In the genomic region with DNA sequence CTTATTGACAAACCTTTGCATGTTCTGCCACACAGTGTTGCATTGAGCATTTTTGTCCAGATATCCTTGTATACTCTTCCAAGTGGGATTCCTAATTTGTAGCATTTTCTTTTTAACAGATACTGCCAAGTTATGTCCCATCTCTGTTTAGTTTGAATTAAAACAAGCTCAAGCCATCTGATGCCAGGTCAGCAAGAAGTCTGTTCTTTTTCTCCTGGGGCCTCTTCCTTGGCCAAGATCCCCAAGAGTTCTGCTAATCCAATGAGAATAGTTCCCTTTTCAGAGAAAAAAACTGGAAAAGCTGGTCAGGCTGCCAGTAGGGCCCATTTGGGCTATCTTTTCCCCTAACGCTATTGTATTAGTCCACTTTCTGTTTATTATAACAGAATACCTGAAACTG, we compare ENCODE assay signal across 10 cellular contexts. TPM values are rescaled to one million over a fixed set of nuclear protein-coding genes. Genes with fewer than 3 reads are reported as not detected.
"Had no signal": no experiment of that assay in that cellular context is flagged by ENCODE, and none has a peak within 500 bp of the region (broad histone marks: within the 10 kb centered on the region; RNA-seq: fewer than 3 reads in every experiment).

No MANE protein-coding gene starts in this region.

- H3K4me3 ChIP-seq: GM23248, HAP-1 had no signal

- H3K27ac ChIP-seq: GM23248, HL-60 had no signal

- H3K4me1 ChIP-seq: HAP-1 had no signal

- H2AFZ ChIP-seq: GM23248 had no signal

- DNase-seq: GM23248, GOT3, H7, HFFc6 had no signal

- H3K4me1 Mint-ChIP-seq: IgD-negative memory B cell had no signal

- H3K36me3 Mint-ChIP-seq: IgD-negative memory B cell had no signal

- H3K9me3 Mint-ChIP-seq: HFFc6, IgD-negative memory B cell had no signal

- H3K4me3 Mint-ChIP-seq: HFFc6, IgD-negative memory B cell had no signal

- H3K9me3 ChIP-seq: HAP-1 had no signal

- H3K36me3 ChIP-seq: HAP-1 had no signal

- H3K27me3 Mint-ChIP-seq: IgD-negative memory B cell had no signal

- ATAC-seq: HCT116, HepG2 had no signal

- H3K27ac Mint-ChIP-seq: HFFc6, IgD-negative memory B cell had no signal

RNA-seq across cellular contexts. Expression of a gene that starts 29.8 kb away (rescaled TPM):
- total RNA-seq: HFFc6, HT1080 had no signal
- polyA plus RNA-seq: IgD-negative memory B cell had no signal

RNA-seq across cellular contexts. Expression of a gene that starts 32.9 kb away (rescaled TPM):
- total RNA-seq: H7, HT1080 had no signal
- polyA plus RNA-seq: IgD-negative memory B cell had no signal
